Comparison of ENCODE assay signal across 9 cellular contexts in genomic region chr19:1214299-1214861, GRCh38. TPM values are rescaled to one million over a fixed set of nuclear protein-coding genes. Genes with fewer than 3 reads are reported as not detected.
DNase-seq lines count a peak whose midpoint lies in the region; ATAC-seq, FAIRE-seq and TF ChIP-seq lines count a peak whose summit lies in the region.
"Had no signal": no experiment of that assay in that cellular context is flagged by ENCODE, and none has a peak within 500 bp of the region (broad histone marks: within the 10 kb centered on the region; RNA-seq: fewer than 3 reads in every experiment).

No MANE protein-coding gene starts in this region.

- peak overlapping the region; percentile 93 for H3K27ac Mint-ChIP-seq in stimulated activated naive CD8-positive, alpha-beta T cell treated with anti-CD3 and anti-CD28 coated beads, Interleukin-15, Interleukin-2, amounts not matched to agents 100 ng/mL and 50 ng/mL, for 24 hours

- no peak for FAIRE-seq in GM19239 (lab: Jason Lieb, UNC)

- H3K36me3 ChIP-seq in right lobe of liver (peaks cover 0 to 2% (median 0%) of the 10 kb centered on the region in 4 donors), aorta (ENCODE audit: control insufficient read depth in 1 of 2, insufficient read depth in 2 of 2, low read length in 1 of 2) (no peaks in the 10 kb centered on the region)

- DNase-seq in stimulated activated naive CD8-positive, alpha-beta T cell treated with anti-CD3 and anti-CD28 coated beads, Interleukin-15, Interleukin-2, amounts not matched to agents 100 U/mL and 50 U/mL, for 24 hours, result no peak
- DNase-seq in right lobe of liver, result peak in 2 of 3 donors; percentile 23 to 50
- DNase-seq in aorta, result no peak
- no peak for DNase-seq in GM19239 (ENCODE audit: insufficient read length, low spot score)
- no peak for DNase-seq in hepatic stellate cell (ENCODE audit: low spot score)
- DNase-seq: Calu3, GOT3, NCI-H526 had no signal

- H3K9me3 Mint-ChIP-seq in stimulated activated naive CD8-positive, alpha-beta T cell treated with anti-CD3 and anti-CD28 coated beads, Interleukin-15, Interleukin-2, amounts not matched to agents 100 ng/mL and 50 ng/mL, for 24 hours, result no peaks in the 10 kb centered on the region

- H3K27me3 ChIP-seq in right lobe of liver (no peaks in the 10 kb centered on the region), aorta (ENCODE audit: control insufficient read depth in 1 of 2, insufficient read depth in 2 of 2, low read length in 1 of 2) (no peaks in the 10 kb centered on the region)

- H3K4me3 ChIP-seq in right lobe of liver, result no peak overlapping the region
- H3K4me3 ChIP-seq in aorta (ENCODE audit: low read length in 2 of 2), result no peak overlapping the region

- no peaks in the 10 kb centered on the region for H3K27me3 Mint-ChIP-seq in stimulated activated naive CD8-positive, alpha-beta T cell treated with anti-CD3 and anti-CD28 coated beads, Interleukin-15, Interleukin-2, amounts not matched to agents 100 ng/mL and 50 ng/mL, for 24 hours

- WGBS in right lobe of liver (ENCODE audit: insufficient coverage, low coverage, low lambda C conversion rate, missing lambda C conversion rate), result 40% methylated on average over 2 of the region's 21 CpGs
- WGBS in aorta, 2 donors, result 16 to 24% methylated on average over 21 of the region's 21 CpGs

- H3K9me3 ChIP-seq in right lobe of liver (no peaks in the 10 kb centered on the region), aorta (ENCODE audit: control insufficient read depth, low read length) (no peaks in the 10 kb centered on the region)

- ATAC-seq in stimulated activated naive CD8-positive, alpha-beta T cell treated with anti-CD3 and anti-CD28 coated beads, Interleukin-15, Interleukin-2, amounts not matched to agents 100 U/mL and 50 U/mL, for 24 hours, result no peak
- ATAC-seq in right lobe of liver (no peak), aorta (ENCODE audit: low FRiP score) (peak; percentile 9)

- no peak for TF ChIP-seq POLR2A in right lobe of liver (IDR thresholded peaks at IDR 0.05)

- H3K4me3 Mint-ChIP-seq in stimulated activated naive CD8-positive, alpha-beta T cell treated with anti-CD3 and anti-CD28 coated beads, Interleukin-15, Interleukin-2, amounts not matched to agents 100 ng/mL and 50 ng/mL, for 24 hours, result peak overlapping the region; percentile 67

- H3K27ac ChIP-seq in right lobe of liver (peak overlapping the region in 2 of 3 donors; percentile 68 to 77), aorta (ENCODE audit: low read depth in 1 of 2, low read length in 2 of 2) (peak overlapping the region; percentile 20 to 98)

- TF ChIP-seq CTCF in right lobe of liver (IDR thresholded peaks at IDR 0.05), result no peak

- peaks cover 22% of the 10 kb centered on the region for H3K4me1 Mint-ChIP-seq in stimulated activated naive CD8-positive, alpha-beta T cell treated with anti-CD3 and anti-CD28 coated beads, Interleukin-15, Interleukin-2, amounts not matched to agents 100 ng/mL and 50 ng/mL, for 24 hours (ENCODE audit: low read depth)

- H3K36me3 Mint-ChIP-seq in stimulated activated naive CD8-positive, alpha-beta T cell treated with anti-CD3 and anti-CD28 coated beads, Interleukin-15, Interleukin-2, amounts not matched to agents 100 ng/mL and 50 ng/mL, for 24 hours (ENCODE audit: low read depth), result peaks cover 16% of the 10 kb centered on the region

- intact Hi-C loops in right lobe of liver (cut with DNase I), result no loop called here
- intact Hi-C loops in aorta (cut with DNase I), result loop anchor here in 1 of 2 donors (2.0 kb wide), 1 partner anchor 52 kb away; no protein-coding TSS in a partner anchor

- H3K4me1 ChIP-seq in right lobe of liver (peaks cover 0 to 42% (median 19%) of the 10 kb centered on the region in 4 donors), aorta (ENCODE audit: control insufficient read depth in 1 of 2, insufficient read depth in 2 of 2, low read length in 2 of 2) (no peaks in the 10 kb centered on the region)

RNA-seq across cellular contexts. Expression of gene STK11, which starts 8.8 kb away (rescaled TPM):
- total RNA-seq in right lobe of liver (10 to 100 TPM; 23.8 to 34.0 (median 29.5) TPM), aorta (10 to 100 TPM; 39.4 to 59.5 TPM)
- polyA plus RNA-seq in aorta, result 10 to 100 TPM; 30.1 to 58.9 TPM

RNA-seq across cellular contexts. Expression of gene CBARP, which starts 23.4 kb away (rescaled TPM):
- under 1 TPM; 0.15 to 0.62 (median 0.31) TPM for total RNA-seq in right lobe of liver
- 1 to 10 TPM; 3.0 to 3.7 TPM for total RNA-seq in aorta
- polyA plus RNA-seq in aorta, result 1 to 10 TPM in 1 of 2 donors, under 1 TPM in 1; 0.88 to 1.1 TPM

RNA-seq across cellular contexts. Expression of gene ATP5F1D, which starts 27.2 kb away (rescaled TPM):
- total RNA-seq in right lobe of liver, result 100 to 1,000 TPM in 5 of 6 experiments, 10 to 100 TPM in 1; 98.1 to 240 (median 137) TPM
- total RNA-seq in aorta, result 100 to 1,000 TPM in 1 of 2 donors, 10 to 100 TPM in 1; 92.8 to 102 TPM
- polyA plus RNA-seq in aorta, result 100 to 1,000 TPM; 131 to 164 TPM

RNA-seq across cellular contexts. Expression of gene MIDN, which starts 34.0 kb away (rescaled TPM):
- total RNA-seq in right lobe of liver, result 10 to 100 TPM; 22.3 to 55.1 (median 29.3) TPM
- 100 to 1,000 TPM; 112 to 121 TPM for total RNA-seq in aorta
- 10 to 100 TPM; 11.8 to 27.4 TPM for polyA plus RNA-seq in aorta

RNA-seq across cellular contexts. Expression of gene SBNO2, which starts 40.3 kb away (rescaled TPM):
- 10 to 100 TPM; 21.5 to 54.4 (median 25.5) TPM for total RNA-seq in right lobe of liver
- 100 to 1,000 TPM in 1 of 2 donors, 10 to 100 TPM in 1; 97.2 to 165 TPM for total RNA-seq in aorta
- 10 to 100 TPM; 11.0 to 53.3 TPM for polyA plus RNA-seq in aorta

Comparison
In these comparisons a context has a peak if more than half of its experiments do, and no peak if none do; other contexts are left out.
1. DNase-seq: peak in right lobe of liver (2 of 3); none in stimulated activated naive CD8-positive, alpha-beta T cell treated with anti-CD3 and anti-CD28 coated beads, Interleukin-15, Interleukin-2, amounts not matched to agents 100 U/mL and 50 U/mL, for 24 hours (single experiment), aorta (0 of 2), GM19239 (single experiment) and hepatic stellate cell (single experiment).